In the genomic region with DNA sequence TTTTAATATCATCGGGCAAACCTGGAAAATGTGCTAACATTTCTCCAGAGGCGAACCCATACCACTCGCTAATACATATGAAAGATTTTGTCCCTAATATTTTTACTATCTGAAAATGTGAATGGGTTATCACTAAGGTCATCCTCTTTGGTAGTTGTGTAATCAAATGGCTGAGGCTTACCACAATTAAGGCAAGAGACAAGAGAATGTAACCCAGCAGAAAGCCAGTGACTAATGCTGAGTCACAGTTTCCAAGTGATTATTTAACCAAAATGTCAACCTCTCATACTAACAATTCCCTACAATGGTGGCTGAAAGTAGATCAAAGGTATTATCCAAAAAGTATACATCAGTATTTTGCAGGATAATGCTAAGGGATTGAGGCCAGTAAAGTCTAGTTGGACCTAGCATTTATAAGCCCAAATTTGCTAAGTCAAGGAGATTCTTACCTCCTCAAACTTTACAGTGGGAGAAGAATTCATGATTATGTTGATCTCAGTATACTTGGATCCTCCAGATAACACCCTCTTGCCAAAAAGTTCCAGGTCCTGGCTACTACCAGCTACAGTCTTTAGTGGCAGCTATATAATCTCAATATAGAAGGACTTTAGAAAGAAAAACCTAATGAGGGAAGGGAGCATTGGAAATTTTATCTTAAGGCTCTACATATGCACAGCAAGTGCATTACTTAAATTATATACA, we compare ENCODE assay signal across 9 cellular contexts. TPM values are rescaled to one million over a fixed set of nuclear protein-coding genes. Genes with fewer than 3 reads are reported as not detected.
A peak's percentile ranks its signal among the peaks of the same experiment; 100 is the strongest.
DNase-seq lines count a peak whose midpoint lies in the region; FAIRE-seq and TF ChIP-seq lines count a peak whose summit lies in the region.
"Had no signal": no experiment of that assay in that cellular context is flagged by ENCODE, and none has a peak within 500 bp of the region (broad histone marks: within the 10 kb centered on the region; RNA-seq: fewer than 3 reads in every experiment).

No MANE protein-coding gene starts in this region.

- no peak overlapping the region for H2AFZ ChIP-seq in hepatocyte

- H3K27ac ChIP-seq in hepatocyte, result peak overlapping the region; percentile 46
- peak overlapping the region; percentile 70 for H3K27ac ChIP-seq in temporal lobe (ENCODE audit: low read depth, low read length)

- peak; percentile 58 for FAIRE-seq in HTR-8/SVneo (lab: Jason Lieb, UNC)

- no peaks in the 10 kb centered on the region for H3K27me3 ChIP-seq in hepatocyte

- peaks cover 67% of the 10 kb centered on the region for H3K79me2 ChIP-seq in hepatocyte

- H3K4me3 ChIP-seq in hepatocyte, result no peak overlapping the region

- H3K9me3 Mint-ChIP-seq in activated T-helper 1 cell treated with anti-CD3 and anti-CD28 coated beads, Interleukin-12 subunit alpha, Interleukin-12 subunit beta, Interleukin-2, Interleukin-4 antibody, amounts not matched to agents 30 ng/mL and 10 ng/mL and 1 ng/mL, durations not matched to agents 14 hours and 24 hours and 36 hours, result no peaks in the 10 kb centered on the region
- H3K9me3 Mint-ChIP-seq: neural crest cell had no signal

- H3K9me3 ChIP-seq in hepatocyte (ENCODE audit: low read depth), result no peaks in the 10 kb centered on the region

- H3K27ac Mint-ChIP-seq in activated T-helper 1 cell treated with anti-CD3 and anti-CD28 coated beads, Interleukin-12 subunit alpha, Interleukin-12 subunit beta, Interleukin-2, Interleukin-4 antibody, amounts not matched to agents 30 ng/mL and 10 ng/mL and 1 ng/mL, durations not matched to agents 14 hours and 24 hours and 36 hours, result peak overlapping the region; percentile 53

- H3K4me3 Mint-ChIP-seq in activated T-helper 1 cell treated with anti-CD3 and anti-CD28 coated beads, Interleukin-12 subunit alpha, Interleukin-12 subunit beta, Interleukin-2, Interleukin-4 antibody, amounts not matched to agents 30 ng/mL and 10 ng/mL and 1 ng/mL, durations not matched to agents 14 hours and 24 hours and 36 hours, result peak overlapping the region; percentile 19
- H3K4me3 Mint-ChIP-seq: neural crest cell had no signal

- H4K20me1 ChIP-seq in hepatocyte (ENCODE audit: insufficient read depth, poor library complexity, severe bottlenecking), result peaks cover 23% of the 10 kb centered on the region

- H3K27me3 Mint-ChIP-seq in activated T-helper 1 cell treated with anti-CD3 and anti-CD28 coated beads, Interleukin-12 subunit alpha, Interleukin-12 subunit beta, Interleukin-2, Interleukin-4 antibody, amounts not matched to agents 30 ng/mL and 10 ng/mL and 1 ng/mL, durations not matched to agents 14 hours and 24 hours and 36 hours (ENCODE audit: insufficient read depth), result no peaks in the 10 kb centered on the region

- peaks cover 57% of the 10 kb centered on the region for H3K4me1 Mint-ChIP-seq in activated T-helper 1 cell treated with anti-CD3 and anti-CD28 coated beads, Interleukin-12 subunit alpha, Interleukin-12 subunit beta, Interleukin-2, Interleukin-4 antibody, amounts not matched to agents 30 ng/mL and 10 ng/mL and 1 ng/mL, durations not matched to agents 14 hours and 24 hours and 36 hours (ENCODE audit: low read depth)

- TF ChIP-seq CTCF in hepatocyte (IDR thresholded peaks at IDR 0.05; ENCODE audit: poor library complexity), result no peak

- H3K36me3 Mint-ChIP-seq in activated T-helper 1 cell treated with anti-CD3 and anti-CD28 coated beads, Interleukin-12 subunit alpha, Interleukin-12 subunit beta, Interleukin-2, Interleukin-4 antibody, amounts not matched to agents 30 ng/mL and 10 ng/mL and 1 ng/mL, durations not matched to agents 14 hours and 24 hours and 36 hours (ENCODE audit: low read depth), result peaks cover 9% of the 10 kb centered on the region

- H3K36me3 ChIP-seq in hepatocyte (replicated peaks; ENCODE audit: insufficient read depth, low read depth), result no peaks in the 10 kb centered on the region

- WGBS in hepatocyte (ENCODE audit: low lambda C conversion rate, missing lambda C conversion rate), result 63% methylated on average over 3 of the region's 3 CpGs

- peak overlapping the region; percentile 12 for H3K4me2 ChIP-seq in hepatocyte

- H3K9me2 ChIP-seq in hepatocyte (replicated peaks; ENCODE audit: insufficient read depth), result no peaks in the 10 kb centered on the region

- intact Hi-C loops in activated T-helper 1 cell treated with anti-CD3 and anti-CD28 coated beads, Interleukin-12 subunit alpha, Interleukin-12 subunit beta, Interleukin-2, Interleukin-4 antibody, amounts not matched to agents 30 ng/mL and 10 ng/mL and 1 ng/mL, durations not matched to agents 14 hours and 24 hours and 36 hours (cut with micrococcal nuclease), result loop anchor here (1.0 kb wide), 4 partner anchors 9 to 61 kb away; no protein-coding TSS in a partner anchor

- peak; percentile 79 for DNase-seq in COLO829 (ENCODE audit: low spot score)
- peak; percentile 78 for DNase-seq in HTR-8/SVneo (ENCODE audit: insufficient read length, low spot score)
- no peak for DNase-seq in activated T-helper 1 cell treated with anti-CD3 and anti-CD28 coated beads, Interleukin-12 subunit alpha, Interleukin-12 subunit beta, Interleukin-2, Interleukin-4 antibody, amounts not matched to agents 30 ng/mL and 10 ng/mL and 1 ng/mL, durations not matched to agents 14 hours and 24 hours and 36 hours (ENCODE audit: low spot score)
- peak; percentile 63 for DNase-seq in hepatocyte (ENCODE audit: low spot score)
- DNase-seq in NCI-H2107 (lab: John Stamatoyannopoulos, UW), result no peak
- no peak for DNase-seq in cerebellar nuclear complex (lab: John Stamatoyannopoulos, UW)
- DNase-seq in NCI-H2227 (lab: John Stamatoyannopoulos, UW; ENCODE audit: unreplicated experiment), result no peak

- H3K4me1 ChIP-seq in hepatocyte (ENCODE audit: insufficient read depth), result peaks cover 31% of the 10 kb centered on the region

RNA-seq across cellular contexts. Expression of gene SIK3, which starts 25.6 kb away (rescaled TPM):
- total RNA-seq in activated T-helper 1 cell treated with anti-CD3 and anti-CD28 coated beads, Interleukin-12 subunit alpha, Interleukin-12 subunit beta, Interleukin-2, Interleukin-4 antibody, amounts not matched to agents 30 ng/mL and 10 ng/mL and 1 ng/mL, durations not matched to agents 14 hours and 24 hours and 36 hours, result 49.9 and 54.2 TPM in 2 replicates
- 17.7 and 19.1 TPM in 2 replicates for total RNA-seq in hepatocyte
- polyA plus RNA-seq in hepatocyte, result 15.8 and 16.7 TPM in 2 replicates
- total RNA-seq in temporal lobe, result 21.6 TPM

Comparison
In these comparisons a context has a peak if more than half of its experiments do, and no peak if none do; other contexts are left out.
1. DNase-seq: peak in COLO829 (single experiment), HTR-8/SVneo (single experiment) and hepatocyte (single experiment); none in activated T-helper 1 cell treated with anti-CD3 and anti-CD28 coated beads, Interleukin-12 subunit alpha, Interleukin-12 subunit beta, Interleukin-2, Interleukin-4 antibody, amounts not matched to agents 30 ng/mL and 10 ng/mL and 1 ng/mL, durations not matched to agents 14 hours and 24 hours and 36 hours (single experiment), NCI-H2107 (single experiment), cerebellar nuclear complex (0 of 2) and NCI-H2227 (single experiment).